ENCODE assay signal across 1 cellular context in genomic region chr1:169513208-169513607, GRCh38.
TF ChIP-seq lines count a peak whose summit lies in the region.

No MANE protein-coding gene starts in this region.

TF ChIP-seq in H1, 55 proteins besides CTCF, POLR2A, EP300 and RAD21:
- no peak for TF ChIP-seq RXRA (IDR thresholded peaks at IDR 0.05; ENCODE audit: insufficient read depth, low read depth, low read length)
- no peak for TF ChIP-seq HDAC6 (IDR thresholded peaks at IDR 0.05; ENCODE audit: low read depth, low read length)
- TF ChIP-seq NRF1 (IDR thresholded peaks at IDR 0.05; ENCODE audit: low read depth, low read length) = no peak
- TF ChIP-seq JUND (IDR thresholded peaks at IDR 0.05; ENCODE audit: low read length) = no peak
- no peak for TF ChIP-seq CBX5 (IDR thresholded peaks at IDR 0.05; ENCODE audit: low read depth, low read length)
- no peak for TF ChIP-seq MAFK (IDR thresholded peaks at IDR 0.05; ENCODE audit: low read depth, low read length)
- TF ChIP-seq E2F6 (IDR thresholded peaks at IDR 0.05) = no peak
- no peak for TF ChIP-seq TBP (IDR thresholded peaks at IDR 0.05; ENCODE audit: low read depth, low read length)
- TF ChIP-seq SRF (IDR thresholded peaks at IDR 0.05; ENCODE audit: low read depth, low read length) = no peak
- no peak for TF ChIP-seq TAF1 (IDR thresholded peaks at IDR 0.05; ENCODE audit: low read depth, low read length)
- TF ChIP-seq CTBP2 (IDR thresholded peaks at IDR 0.05; ENCODE audit: borderline replicate concordance, insufficient read depth, insufficient read length, low read length) = no peak
- no peak for TF ChIP-seq CHD7 (IDR thresholded peaks at IDR 0.05; ENCODE audit: insufficient replicate concordance, low read length)
- no peak for TF ChIP-seq CHD1 (IDR thresholded peaks at IDR 0.05; ENCODE audit: low read depth, low read length)
- no peak for TF ChIP-seq SIX5 (IDR thresholded peaks at IDR 0.05; ENCODE audit: low read depth, low read length)
- TF ChIP-seq ATF2 (IDR thresholded peaks at IDR 0.05; ENCODE audit: low read length) = no peak
- no peak for TF ChIP-seq FOSL1 (IDR thresholded peaks at IDR 0.05; ENCODE audit: insufficient read depth, low read depth, low read length)
- TF ChIP-seq BCL11A (IDR thresholded peaks at IDR 0.05; ENCODE audit: low read depth in 2 of 2, low read length in 2 of 2) = no peak
- TF ChIP-seq CHD2 (IDR thresholded peaks at IDR 0.05; ENCODE audit: low read length) = no peak
- no peak for TF ChIP-seq SUZ12 (IDR thresholded peaks at IDR 0.05; ENCODE audit: low read length)
- no peak for TF ChIP-seq JUN (IDR thresholded peaks at IDR 0.05; ENCODE audit: low read depth, low read length)
